ENCODE assay signal across 1 cellular context in genomic region chr3:24519368-24520100, GRCh38.
TF ChIP-seq lines count a peak whose summit lies in the region.

No MANE protein-coding gene starts in this region.

TF ChIP-seq in GM12878, 131 proteins besides CTCF, POLR2A, EP300 and RAD21 (continued from another document):
- TF ChIP-seq RELB (IDR thresholded peaks at IDR 0.05; ENCODE audit: low read depth) (peak; percentile 19; the same call in 1 of the 2 replicates), HDGF (IDR thresholded peaks at IDR 0.05) (no peak), NFXL1 (IDR thresholded peaks at IDR 0.05; ENCODE audit: borderline replicate concordance) (no peak), ATF7 (IDR thresholded peaks at IDR 0.05; ENCODE audit: low read depth) (0 out of 2 replicates have a peak, but pooled peaks have one; percentile 17), SKIL (IDR thresholded peaks at IDR 0.05; ENCODE audit: low read depth, poor library complexity, severe bottlenecking) (peak; percentile 25), IKZF2 (IDR thresholded peaks at IDR 0.05) (peak in 1 of 2 experiments; percentile 44; a peak in 1 of 4 replicates), NKRF (conservative IDR thresholded peaks at IDR 0.05) (no peak)
